2 cellular contexts compared by ENCODE assay signal in the genomic region with DNA sequence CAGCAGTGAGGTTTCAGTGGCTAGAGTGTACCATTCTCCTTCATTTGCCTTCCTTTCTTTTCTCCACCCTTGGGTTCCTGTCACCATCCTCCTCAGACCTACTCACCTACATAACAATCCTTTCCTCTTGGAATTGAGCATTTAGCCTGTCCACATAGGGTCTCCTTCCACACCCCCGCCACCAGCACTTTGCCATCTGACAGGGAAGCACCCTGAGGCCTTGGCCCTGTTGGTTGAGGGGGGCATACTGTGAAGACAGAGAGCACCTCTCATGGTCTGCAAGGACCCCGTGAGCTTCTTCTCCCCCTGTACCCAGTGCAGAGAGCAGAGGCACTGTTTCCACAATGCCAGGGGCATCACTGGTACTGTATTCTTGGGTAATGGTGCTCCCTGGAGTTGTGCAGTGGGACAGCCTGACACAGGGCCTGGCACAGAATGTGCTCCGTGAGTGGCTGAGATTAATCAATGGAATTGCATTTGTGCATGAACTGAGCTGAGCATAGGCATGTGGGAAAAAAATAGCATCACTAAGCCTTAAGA.
TF ChIP-seq lines count a peak whose summit lies in the region.

No MANE protein-coding gene starts in this region.

TF ChIP-seq in IMR-90, 13 proteins besides CTCF, POLR2A, EP300 and RAD21:
- TF ChIP-seq MAZ (IDR thresholded peaks at IDR 0.05; ENCODE audit: borderline replicate concordance, low read depth, low read length) = no peak
- no peak for TF ChIP-seq CHD1 (IDR thresholded peaks at IDR 0.05; ENCODE audit: low read depth, low read length)
- no peak for TF ChIP-seq RFX5 (IDR thresholded peaks at IDR 0.05; ENCODE audit: low read depth, low read length)
- no peak for TF ChIP-seq FOS (IDR thresholded peaks at IDR 0.05; ENCODE audit: low read depth, low read length)
- no peak for TF ChIP-seq RCOR1 (IDR thresholded peaks at IDR 0.05; ENCODE audit: insufficient replicate concordance, low read length)
- no peak for TF ChIP-seq SMC3 (IDR thresholded peaks at IDR 0.05; ENCODE audit: low read depth, low read length)
- no peak for TF ChIP-seq BHLHE40 (IDR thresholded peaks at IDR 0.05; ENCODE audit: low read depth, low read length)
- TF ChIP-seq CEBPB (IDR thresholded peaks at IDR 0.05; ENCODE audit: low read depth, low read length) = no peak
- TF ChIP-seq, protein P1, sequence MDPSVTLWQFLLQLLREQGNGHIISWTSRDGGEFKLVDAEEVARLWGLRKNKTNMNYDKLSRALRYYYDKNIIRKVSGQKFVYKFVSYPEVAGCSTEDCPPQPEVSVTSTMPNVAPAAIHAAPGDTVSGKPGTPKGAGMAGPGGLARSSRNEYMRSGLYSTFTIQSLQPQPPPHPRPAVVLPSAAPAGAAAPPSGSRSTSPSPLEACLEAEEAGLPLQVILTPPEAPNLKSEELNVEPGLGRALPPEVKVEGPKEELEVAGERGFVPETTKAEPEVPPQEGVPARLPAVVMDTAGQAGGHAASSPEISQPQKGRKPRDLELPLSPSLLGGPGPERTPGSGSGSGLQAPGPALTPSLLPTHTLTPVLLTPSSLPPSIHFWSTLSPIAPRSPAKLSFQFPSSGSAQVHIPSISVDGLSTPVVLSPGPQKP (IDR thresholded peaks at IDR 0.05; ENCODE audit: borderline replicate concordance, low read depth, low read length) = no peak
- TF ChIP-seq, protein P2, sequence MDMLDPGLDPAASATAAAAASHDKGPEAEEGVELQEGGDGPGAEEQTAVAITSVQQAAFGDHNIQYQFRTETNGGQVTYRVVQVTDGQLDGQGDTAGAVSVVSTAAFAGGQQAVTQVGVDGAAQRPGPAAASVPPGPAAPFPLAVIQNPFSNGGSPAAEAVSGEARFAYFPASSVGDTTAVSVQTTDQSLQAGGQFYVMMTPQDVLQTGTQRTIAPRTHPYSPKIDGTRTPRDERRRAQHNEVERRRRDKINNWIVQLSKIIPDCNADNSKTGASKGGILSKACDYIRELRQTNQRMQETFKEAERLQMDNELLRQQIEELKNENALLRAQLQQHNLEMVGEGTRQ (IDR thresholded peaks at IDR 0.05; ENCODE audit: low read depth, low read length) = no peak
- no peak for TF ChIP-seq MAFK (IDR thresholded peaks at IDR 0.05; ENCODE audit: low read depth, low read length)
- no peak for TF ChIP-seq NFE2L2 (IDR thresholded peaks at IDR 0.05; ENCODE audit: low read depth, low read length)
TF ChIP-seq in IMR-90: peak in this region for 0.

TF ChIP-seq in H1, 55 proteins besides CTCF, POLR2A, EP300 and RAD21:
- TF ChIP-seq, protein P2 (IDR thresholded peaks at IDR 0.05; ENCODE audit: low read length) = no peak
- TF ChIP-seq SP1 (IDR thresholded peaks at IDR 0.05; ENCODE audit: low read depth, low read length) (no peak), KDM4A (IDR thresholded peaks at IDR 0.05; ENCODE audit: low read depth, low read length, severe bottlenecking) (no peak), TCF12 (IDR thresholded peaks at IDR 0.05; ENCODE audit: low read depth, low read length) (no peak), YY1 (IDR thresholded peaks at IDR 0.05; ENCODE audit: low read depth, low read length) (no peak)
